ENCODE assay signal across 11 cellular contexts in genomic region chr5:82640901-82641300, GRCh38.
A peak's percentile ranks its signal among the peaks of the same experiment; 100 is the strongest.
DNase-seq lines count a peak whose midpoint lies in the region; ATAC-seq and TF ChIP-seq lines count a peak whose summit lies in the region.
"Had no signal": no experiment of that assay in that cellular context is flagged by ENCODE, and none has a peak within 500 bp of the region (broad histone marks: within the 10 kb centered on the region; RNA-seq: fewer than 3 reads in every experiment).

No MANE protein-coding gene starts in this region.

- H4K20me1 ChIP-seq in HCT116 (ENCODE audit: insufficient read depth) (no peaks in the 10 kb centered on the region), SK-N-SH (ENCODE audit: insufficient read depth) (no peaks in the 10 kb centered on the region), smooth muscle cell (ENCODE audit: low read depth) (no peaks in the 10 kb centered on the region)

- H3K27me3 ChIP-seq in HCT116 (ENCODE audit: insufficient read depth, low read length) (no peaks in the 10 kb centered on the region), SK-N-SH (ENCODE audit: insufficient read depth) (no peaks in the 10 kb centered on the region), smooth muscle cell (ENCODE audit: low read depth) (no peaks in the 10 kb centered on the region), tibial nerve (no peaks in the 10 kb centered on the region)
- H3K27me3 ChIP-seq: esophagus squamous epithelium had no signal

- TF ChIP-seq CTCF in HCT116 (IDR thresholded peaks at IDR 0.05 in 2 of 3, conservative IDR thresholded peaks at IDR 0.05 in 1 of 3; ENCODE audit: borderline replicate concordance in 1 of 3, insufficient read depth in 1 of 3, low read depth in 2 of 3, low read length in 2 of 3): no peak
- no peak for TF ChIP-seq CTCF in SK-N-SH (IDR thresholded peaks at IDR 0.05)
- no peak for TF ChIP-seq CTCF in smooth muscle cell (IDR thresholded peaks at IDR 0.05; ENCODE audit: borderline replicate concordance, insufficient read depth, poor library complexity, severe bottlenecking)
- TF ChIP-seq CTCF in tibial nerve (IDR thresholded peaks at IDR 0.05): no peak

- H3K79me2 ChIP-seq in HCT116 (ENCODE audit: insufficient read depth, low read length): no peaks in the 10 kb centered on the region
- H3K79me2 ChIP-seq in SK-N-SH (ENCODE audit: insufficient read depth): no peaks in the 10 kb centered on the region
- H3K79me2 ChIP-seq in smooth muscle cell (ENCODE audit: low read depth): no peaks in the 10 kb centered on the region

- H3K36me3 ChIP-seq in HCT116 (ENCODE audit: control insufficient read depth in 1 of 2, insufficient read depth in 2 of 2, low read length in 2 of 2) (no peaks in the 10 kb centered on the region), SK-N-SH (replicated peaks in 1 of 2; ENCODE audit: control insufficient read depth in 1 of 2, insufficient read depth in 2 of 2, low read length in 1 of 2) (no peaks in the 10 kb centered on the region), smooth muscle cell (ENCODE audit: low read depth) (no peaks in the 10 kb centered on the region), tibial nerve (no peaks in the 10 kb centered on the region)
- H3K36me3 ChIP-seq: esophagus squamous epithelium had no signal

- TF ChIP-seq EP300 in SK-N-SH (IDR thresholded peaks at IDR 0.05; ENCODE audit: borderline replicate concordance in 1 of 2, low read depth in 1 of 2, low read length in 1 of 2): no peak
- no peak for TF ChIP-seq EP300 in tibial nerve (IDR thresholded peaks at IDR 0.05)

- POLR2A ChIA-PET in HCT116 (lab: Charles Lee) (no interaction called here), SK-N-SH (lab: Yijun Ruan, JAX) (interaction anchor here (0.9 to 1.3 kb wide), 2 partner anchors 395 to 832 kb away, joined by 3 to 5 read pairs; no protein-coding TSS in a partner anchor)

- CTCF ChIA-PET in HCT116 (lab: Charles Lee) (interaction anchor here (0.9 to 1.8 kb wide), 7 partner anchors 154 to 832 kb away, joined by 3 to 5 read pairs (median 4); no protein-coding TSS in a partner anchor), SK-N-SH (lab: Yijun Ruan, JAX) (interaction anchor here (0.6 to 2.3 kb wide), 28 partner anchors 9 to 924 kb away, joined by 3 to 12 read pairs (median 4); partner anchors contain the start of gene VCAN)

- no TSS peak for BruUV-seq in HCT116 (replicated peaks; lab: Mats Ljungman, UMichigan)

- WGBS in SK-N-SH (ENCODE audit: low lambda C conversion rate): 52% methylated on average over 3 of the region's 3 CpGs
- 51% methylated on average over 3 of the region's 3 CpGs for WGBS in smooth muscle cell (ENCODE audit: low lambda C conversion rate)
- WGBS in tibial nerve, 2 donors: 31 to 44% methylated on average over 3 of the region's 3 CpGs

- DNase-seq in HCT116 (ENCODE audit: low read depth, low spot score) (no peak), SK-N-SH (no peak), globus pallidus (ENCODE audit: low spot score) (peak; percentile 54), smooth muscle cell (lab: John Stamatoyannopoulos, UW; ENCODE audit: unreplicated experiment) (no peak), tibial nerve (ENCODE audit: low spot score in 2 of 2) (no peak)
- no peak for DNase-seq in central memory CD4-positive, alpha-beta T cell
- DNase-seq: activated CD4-positive, CD25-positive, alpha-beta regulatory T cell; activated gamma-delta T cell; esophagus squamous epithelium; stimulated activated CD4-positive, alpha-beta T cell treated with anti-CD3 and anti-CD28 coated beads, Interleukin-4, amount 100 ng/mL, for 1 hour had no signal

- TF ChIP-seq POLR2A in HCT116 (IDR thresholded peaks at IDR 0.05; ENCODE audit: borderline replicate concordance, extremely low read depth, insufficient read depth, insufficient read length): no peak
- TF ChIP-seq POLR2A in tibial nerve (IDR thresholded peaks at IDR 0.05): no peak

- H3K9me3 ChIP-seq in HCT116 (ENCODE audit: control insufficient read depth in 1 of 2, insufficient read depth in 1 of 2, low read depth in 1 of 2, low read length in 2 of 2) (no peaks in the 10 kb centered on the region), SK-N-SH (no peaks in the 10 kb centered on the region), smooth muscle cell (replicated peaks; ENCODE audit: low read depth) (no peaks in the 10 kb centered on the region), tibial nerve (no peaks in the 10 kb centered on the region)
- H3K9me3 ChIP-seq: esophagus squamous epithelium had no signal

- H3K27ac ChIP-seq in HCT116 (ENCODE audit: low read depth, low read length): no peak overlapping the region
- peak overlapping the region in 1 of 2 experiments; percentile 86; a peak in 3 of 4 replicates for H3K27ac ChIP-seq in SK-N-SH (ENCODE audit: low read depth in 2 of 2, low read length in 1 of 2)
- H3K27ac ChIP-seq in smooth muscle cell (ENCODE audit: low read depth): peak overlapping the region; percentile 57
- peak overlapping the region in 2 of 4 donors; percentile 27 to 37 for H3K27ac ChIP-seq in tibial nerve
- H3K27ac ChIP-seq: esophagus squamous epithelium had no signal

- peak; percentile 76 for ATAC-seq in HCT116
- no peak for ATAC-seq in GM19452 (IDR thresholded peaks at IDR 0.05; ENCODE audit: unreplicated experiment)

- H2AFZ ChIP-seq in HCT116 (ENCODE audit: low read depth, low read length, poor library complexity, severe bottlenecking) (peak overlapping the region; percentile 29), SK-N-SH (ENCODE audit: low read depth) (no peak overlapping the region), smooth muscle cell (ENCODE audit: low read depth) (no peak overlapping the region)

- no peaks in the 10 kb centered on the region for H3K9me2 ChIP-seq in HCT116 (ENCODE audit: insufficient read depth)
- no peaks in the 10 kb centered on the region for H3K9me2 ChIP-seq in SK-N-SH

- intact Hi-C loops in HCT116 (cut with micrococcal nuclease): loop anchor here (1.0 to 10.0 kb wide), 7 partner anchors 152 to 923 kb away; no protein-coding TSS in a partner anchor

- TF ChIP-seq RAD21 in HCT116 (IDR thresholded peaks at IDR 0.05; ENCODE audit: low read depth): no peak
- no peak for TF ChIP-seq RAD21 in SK-N-SH (IDR thresholded peaks at IDR 0.05; ENCODE audit: low read length)

- peak overlapping the region; percentile 7; the same call in 1 of the 2 replicates for H3K4me2 ChIP-seq in HCT116 (ENCODE audit: low read length)
- peak overlapping the region; percentile 17; the same call in 1 of the 2 replicates for H3K4me2 ChIP-seq in SK-N-SH
- H3K4me2 ChIP-seq in smooth muscle cell: peak overlapping the region; percentile 8

- RAD21 ChIA-PET in HCT116 (lab: Charles Lee; ENCODE audit: low non-redundant PET in 1 of 2, low total read pairs in 2 of 2, uncharacterized antibody in 2 of 2, unreplicated experiment in 2 of 2): no interaction called here

- no peak overlapping the region for H3K4me3 ChIP-seq in HCT116 (replicated peaks in 1 of 2; ENCODE audit: low read depth in 1 of 2, low read length in 2 of 2)
- no peak overlapping the region for H3K4me3 ChIP-seq in SK-N-SH (ENCODE audit: low read depth in 2 of 2, low read length in 1 of 2)
- no peak overlapping the region for H3K4me3 ChIP-seq in smooth muscle cell
- H3K4me3 ChIP-seq in tibial nerve: no peak overlapping the region
- H3K4me3 ChIP-seq: esophagus squamous epithelium had no signal

- H3K9ac ChIP-seq in HCT116 (ENCODE audit: low read length): no peak overlapping the region
- no peak overlapping the region for H3K9ac ChIP-seq in SK-N-SH
- no peak overlapping the region for H3K9ac ChIP-seq in smooth muscle cell (ENCODE audit: low read depth)

- H3K4me1 ChIP-seq in HCT116 (ENCODE audit: control insufficient read depth in 1 of 2, insufficient read depth in 2 of 2, low read length in 2 of 2) (peaks cover 10 to 30% of the 10 kb centered on the region in 2 experiments; a peak in 3 of 4 replicates), SK-N-SH (ENCODE audit: control insufficient read depth in 1 of 2, insufficient read depth in 2 of 2, low read depth in 1 of 2, low read length in 1 of 2) (peaks cover 0 to 15% of the 10 kb centered on the region in 2 experiments; a peak in 2 of 4 replicates), smooth muscle cell (ENCODE audit: low read depth) (peaks cover 24% of the 10 kb centered on the region), tibial nerve (peaks cover 0 to 32% (median 9%) of the 10 kb centered on the region in 4 donors)

- H3F3A ChIP-seq in SK-N-SH (replicated peaks; ENCODE audit: insufficient read depth): peaks cover 4% of the 10 kb centered on the region
- peaks cover 20% of the 10 kb centered on the region for H3F3A ChIP-seq in smooth muscle cell (ENCODE audit: low read depth)

TF ChIP-seq in HCT116, 20 proteins besides CTCF, POLR2A, EP300 and RAD21 (continues in another document):
- TF ChIP-seq CEBPB (IDR thresholded peaks at IDR 0.05; ENCODE audit: low read depth) (no peak), TCF7L2 (IDR thresholded peaks at IDR 0.05; ENCODE audit: borderline replicate concordance, extremely low read depth, insufficient read depth, insufficient read length) (no peak), SP1 (IDR thresholded peaks at IDR 0.05; ENCODE audit: low read depth) (no peak)

TF ChIP-seq in SK-N-SH, 30 proteins besides CTCF, POLR2A, EP300 and RAD21:
- TF ChIP-seq TCF12 (IDR thresholded peaks at IDR 0.05): no peak
- no peak for TF ChIP-seq JUND (IDR thresholded peaks at IDR 0.05)
